8 cellular contexts compared by ENCODE assay signal in the genomic region with DNA sequence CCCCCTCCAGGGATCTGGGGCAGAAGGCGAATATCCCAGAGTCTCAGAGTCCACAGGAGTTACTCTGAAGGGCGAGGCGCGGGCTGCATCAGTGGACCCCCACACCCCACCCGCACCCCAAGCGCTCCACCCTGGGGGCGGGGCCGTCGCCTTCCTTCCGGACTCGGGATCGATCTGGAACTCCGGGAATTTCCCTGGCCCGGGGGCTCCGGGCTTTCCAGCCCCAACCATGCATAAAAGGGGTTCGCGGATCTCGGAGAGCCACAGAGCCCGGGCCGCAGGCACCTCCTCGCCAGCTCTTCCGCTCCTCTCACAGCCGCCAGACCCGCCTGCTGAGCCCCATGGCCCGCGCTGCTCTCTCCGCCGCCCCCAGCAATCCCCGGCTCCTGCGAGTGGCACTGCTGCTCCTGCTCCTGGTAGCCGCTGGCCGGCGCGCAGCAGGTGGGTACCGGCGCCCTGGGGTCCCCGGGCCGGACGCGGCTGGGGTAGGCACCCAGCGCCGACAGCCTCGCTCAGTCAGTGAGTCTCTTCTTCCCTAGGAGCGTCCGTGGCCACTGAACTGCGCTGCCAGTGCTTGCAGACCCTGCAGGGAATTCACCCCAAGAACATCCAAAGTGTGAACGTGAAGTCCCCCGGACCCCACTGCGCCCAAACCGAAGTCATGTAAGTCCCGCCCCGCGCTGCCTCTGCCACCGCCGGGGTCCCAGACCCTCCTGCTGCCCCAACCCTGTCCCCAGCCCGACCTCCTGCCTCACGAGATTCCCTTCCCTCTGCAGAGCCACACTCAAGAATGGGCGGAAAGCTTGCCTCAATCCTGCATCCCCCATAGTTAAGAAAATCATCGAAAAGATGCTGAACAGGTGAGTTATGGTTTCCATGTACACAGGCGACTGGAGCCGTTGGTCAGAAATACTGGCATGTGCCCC. TPM values are rescaled to one million over a fixed set of nuclear protein-coding genes. Genes with fewer than 3 reads are reported as not detected.
DNase-seq lines count a peak whose midpoint lies in the region; ATAC-seq and TF ChIP-seq lines count a peak whose summit lies in the region.

Gene CXCL1, plus strand, starts transcription at position 264 of the 926 bp plus-strand sequence. Its CDS starts 78 bp downstream, at position 342.

- in situ Hi-C loops in Panc1 (cut with HindIII; ENCODE audit: low pct_unique_long_range_greater_than_20kb, low sequenced_read_pairs), result no loop called here

- DNase-seq in D341Med (ENCODE audit: low spot score) (peak; percentile 44), Panc1 (ENCODE audit: low read depth, low spot score) (no peak), fibroblast of mammary gland (ENCODE audit: low read depth) (no peak), putamen (ENCODE audit: low spot score) (no peak), midbrain (lab: John Stamatoyannopoulos, UW) (no peak)

- no peaks in the 10 kb centered on the region for H3K36me3 Mint-ChIP-seq in nephron (ENCODE audit: low read depth)

- CTCF ChIA-PET in Panc1 (lab: Charles Lee), result no interaction called here

- peaks cover 93% of the 10 kb centered on the region for H3K27me3 Mint-ChIP-seq in nephron (ENCODE audit: low read depth)

- ATAC-seq in Panc1 (peak; percentile 76), GM18858 (IDR thresholded peaks at IDR 0.05; ENCODE audit: unreplicated experiment) (no peak), HG03095 (IDR thresholded peaks at IDR 0.05; ENCODE audit: unreplicated experiment) (no peak)

- no peaks in the 10 kb centered on the region for H3K36me3 ChIP-seq in Panc1 (ENCODE audit: control insufficient read depth, insufficient read depth, low read length)

- no peak within 1 kb of the TSS for H3K27ac Mint-ChIP-seq in nephron

- H3K27me3 ChIP-seq in Panc1 (ENCODE audit: control insufficient read depth, insufficient read depth, low read length), result no peaks in the 10 kb centered on the region

- intact Hi-C loops in Panc1 (cut with micrococcal nuclease; ENCODE audit: unreplicated experiment), result loop anchor here (2.0 to 5.0 kb wide), 4 partner anchors 48 to 265 kb away; no protein-coding TSS in a partner anchor

- POLR2A ChIA-PET in Panc1 (lab: Charles Lee), result interaction anchor here (0.6 kb wide), 2 partner anchors 41 to 65 kb away, joined by 3 to 4 read pairs; no protein-coding TSS in a partner anchor

- peak within 1 kb of the TSS; percentile 64 for H3K27ac ChIP-seq in Panc1 (ENCODE audit: low read length)

- peak within 1 kb of the TSS; percentile 81 to 82 (median 82) for H3K4me3 Mint-ChIP-seq in nephron

- H3K9me3 ChIP-seq in Panc1 (ENCODE audit: control insufficient read depth, insufficient read depth, low read depth, low read length), result no peaks in the 10 kb centered on the region

- BruUV-seq in Panc1 (replicated peaks; lab: Mats Ljungman, UMichigan), result no TSS peak

- peak within 1 kb of the TSS; percentile 54 to 79 for H3K4me3 ChIP-seq in Panc1 (ENCODE audit: low read depth in 2 of 2, low read length in 2 of 2)
- H3K4me3 ChIP-seq in fibroblast of mammary gland (ENCODE audit: control insufficient read depth, low read depth, low read length), result peak within 1 kb of the TSS; percentile 64

- H3K9me3 Mint-ChIP-seq in nephron, result no peaks in the 10 kb centered on the region

- peaks cover 5% of the 10 kb centered on the region for H3K4me1 ChIP-seq in Panc1 (ENCODE audit: control insufficient read depth, insufficient read depth, low read length)

- TF ChIP-seq CTCF in Panc1 (IDR thresholded peaks at IDR 0.05) (no peak; the same call in 1 of the 2 replicates), fibroblast of mammary gland (conservative IDR thresholded peaks at IDR 0.05; ENCODE audit: control insufficient read depth, insufficient read depth, low read depth, low read length) (no peak), nephron (IDR thresholded peaks at IDR 0.05; ENCODE audit: unreplicated experiment in 3 of 3) (no peak)

- H3K4me1 Mint-ChIP-seq in nephron, result peaks cover 3% of the 10 kb centered on the region

RNA-seq across cellular contexts. Expression of gene CXCL1, which starts in this region (rescaled TPM):
- 12.8 TPM for total RNA-seq in Panc1 (2021; ENCODE audit: unreplicated experiment)
- 21.1 TPM for polyA plus RNA-seq in Panc1 (2012; ENCODE audit: insufficient read length)
